ENCODE assay signal across 8 cellular contexts in the genomic region with DNA sequence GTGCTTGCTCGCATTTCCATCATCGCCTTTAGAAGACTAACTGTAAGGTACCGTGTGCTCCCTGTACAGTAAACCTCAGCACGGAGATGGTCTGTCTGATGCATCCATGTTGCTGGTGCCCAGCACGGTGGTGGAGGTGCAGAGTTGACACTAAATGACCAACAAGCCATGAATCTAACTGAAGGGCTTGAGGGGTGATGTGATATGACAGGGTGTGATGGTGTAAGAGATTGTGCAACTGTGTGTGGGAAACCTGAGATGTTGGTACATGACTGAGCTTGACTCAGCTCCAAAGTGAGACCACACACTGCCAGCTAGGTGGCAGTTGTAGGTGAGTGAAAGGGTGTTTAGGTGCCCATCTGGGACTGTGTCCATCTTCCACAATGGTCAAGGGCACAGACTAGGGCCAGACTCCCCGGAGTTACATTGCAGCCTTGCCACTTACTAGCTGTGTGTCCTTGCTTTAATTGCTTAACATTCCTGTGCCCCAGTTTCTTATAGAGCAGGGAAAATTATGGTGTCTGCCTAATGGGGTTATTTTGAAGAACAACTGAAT. TPM values are rescaled to one million over a fixed set of nuclear protein-coding genes. Genes with fewer than 3 reads are reported as not detected.
DNase-seq lines count a peak whose midpoint lies in the region; ATAC-seq and TF ChIP-seq lines count a peak whose summit lies in the region.

No MANE protein-coding gene starts in this region.

- TF ChIP-seq CTCF in H9 (conservative IDR thresholded peaks at IDR 0.05), result no peak
- peak; percentile 31; the same call in 1 of the 2 replicates for TF ChIP-seq CTCF in PC-3 (conservative IDR thresholded peaks at IDR 0.05; ENCODE audit: low read depth, low read length)

- no peak overlapping the region for H3K56ac ChIP-seq in H9 (ENCODE audit: insufficient read length, low read depth, low read length)

- peaks cover 76 to 97% (median 90%) of the 10 kb centered on the region in 3 experiments; a peak in 6 of 7 replicates for H3K36me3 Mint-ChIP-seq in H9 (ENCODE audit: insufficient read depth in 1 of 3, low read depth in 3 of 3)

- H3K23ac ChIP-seq in H9 (ENCODE audit: insufficient read length, low read depth, low read length), result no peak overlapping the region

- intact Hi-C loops in PC-3 (cut with micrococcal nuclease), result no loop called here

- H3K27me3 ChIP-seq in H9 (ENCODE audit: insufficient read depth, low read length) (no peaks in the 10 kb centered on the region), PC-3 (ENCODE audit: low read length) (no peaks in the 10 kb centered on the region), esophagus (ENCODE audit: control insufficient read depth in 1 of 2, insufficient read depth in 2 of 2, low read length in 2 of 2) (no peaks in the 10 kb centered on the region)

- no peaks in the 10 kb centered on the region; a peak in 1 of 5 replicates for H3K9me3 Mint-ChIP-seq in H9

- no peak overlapping the region for H2BK15ac ChIP-seq in H9 (ENCODE audit: low read depth, low read length)

- CTCF ChIA-PET in PC-3 (lab: Charles Lee), result no interaction called here

- H3K27ac ChIP-seq in H9 (ENCODE audit: insufficient read length, low read depth, low read length), result no peak overlapping the region
- H3K27ac ChIP-seq in PC-3 (ENCODE audit: low read length), result peak overlapping the region; percentile 99
- peak overlapping the region; percentile 90 to 97 for H3K27ac ChIP-seq in esophagus (ENCODE audit: low read depth in 2 of 2, low read length in 1 of 2)

- H3K4me1 ChIP-seq in H9 (ENCODE audit: insufficient read depth, low read length), result no peaks in the 10 kb centered on the region; the same call in 1 of the 2 replicates
- H3K4me1 ChIP-seq in PC-3 (ENCODE audit: insufficient read depth, low read length), result peaks cover 96% of the 10 kb centered on the region
- H3K4me1 ChIP-seq in esophagus (ENCODE audit: control insufficient read depth in 2 of 2, insufficient read depth in 2 of 2, low read length in 1 of 2), result peaks cover 22 to 82% of the 10 kb centered on the region in 2 donors

- no peak overlapping the region for H3K18ac ChIP-seq in H9 (ENCODE audit: insufficient read length, low read depth, low read length)

- ATAC-seq in PC-3, result peak; percentile 2

- WGBS in H9 (ENCODE audit: extremely low coverage, insufficient read length, low lambda C conversion rate), result no CpG with 5 or more reads among the region's 6 CpGs
- 68 to 76% methylated on average over 6 of the region's 6 CpGs for WGBS in esophagus, 2 donors

- H2AFZ ChIP-seq in H9 (ENCODE audit: low read length) (no peak overlapping the region), PC-3 (ENCODE audit: low read length) (no peak overlapping the region)

- no peak overlapping the region for H3K14ac ChIP-seq in H9 (ENCODE audit: insufficient read depth, low read length)

- no peak overlapping the region for H3K4ac ChIP-seq in H9 (ENCODE audit: low read depth, low read length)

- no peak overlapping the region for H2BK20ac ChIP-seq in H9 (ENCODE audit: low read depth, low read length, poor library complexity, severe bottlenecking)

- no peak overlapping the region for H2BK12ac ChIP-seq in H9 (ENCODE audit: insufficient read length, low read depth, low read length)

- peaks cover 66% of the 10 kb centered on the region for H3K36me3 ChIP-seq in PC-3 (ENCODE audit: low read depth, low read length)
- peaks cover 0 to 33% of the 10 kb centered on the region in 2 donors for H3K36me3 ChIP-seq in esophagus (ENCODE audit: control insufficient read depth in 2 of 2, insufficient read depth in 2 of 2, low read length in 1 of 2)

- peaks cover 70 to 78% of the 10 kb centered on the region in 2 experiments for H3K4me1 Mint-ChIP-seq in H9

- H4K91ac ChIP-seq in H9 (ENCODE audit: insufficient read length, low read depth, low read length), result no peak overlapping the region

- no TSS peak for BruUV-seq in PC-3 (replicated peaks; lab: Mats Ljungman, UMichigan)

- H3K27ac Mint-ChIP-seq in H9, result peak overlapping the region; percentile 74 to 94 (median 89); a peak in 6 of 7 replicates

- no peaks in the 10 kb centered on the region for H3K79me1 ChIP-seq in H9 (ENCODE audit: insufficient read depth, low read depth, low read length, poor library complexity, severe bottlenecking)

- H3K4me3 ChIP-seq in PC-3 (ENCODE audit: low read length) (peak overlapping the region; percentile 2; the same call in 1 of the 2 replicates), esophagus (ENCODE audit: low read depth in 1 of 2, low read length in 2 of 2) (no peak overlapping the region), skeletal muscle cell (ENCODE audit: low read depth, low read length) (no peak overlapping the region)

- H3K23me2 ChIP-seq in H9 (ENCODE audit: insufficient read length, low read depth, low read length, poor library complexity, severe bottlenecking), result no peaks in the 10 kb centered on the region

- no peak overlapping the region for H3K4me2 ChIP-seq in H9 (ENCODE audit: insufficient read depth, insufficient read length, low read length)
- peak overlapping the region; percentile 55 for H3K4me2 ChIP-seq in PC-3 (ENCODE audit: low read length)

- peaks cover 12% of the 10 kb centered on the region for H3F3A ChIP-seq in PC-3 (ENCODE audit: low read length, unreplicated experiment)

- H2BK120ac ChIP-seq in H9 (ENCODE audit: low read depth, low read length, poor library complexity, severe bottlenecking), result no peak overlapping the region

- H2AK5ac ChIP-seq in H9 (ENCODE audit: insufficient read length, low read length), result no peak overlapping the region

- no peaks in the 10 kb centered on the region for H3K9me3 ChIP-seq in H9 (ENCODE audit: control insufficient read depth, low read depth, low read length)
- no peaks in the 10 kb centered on the region for H3K9me3 ChIP-seq in PC-3 (ENCODE audit: low read length)
- H3K9me3 ChIP-seq in esophagus (ENCODE audit: control insufficient read depth in 2 of 2, insufficient read depth in 1 of 2, low read depth in 1 of 2, low read length in 1 of 2), result no peaks in the 10 kb centered on the region

- POLR2A ChIA-PET in PC-3 (lab: Charles Lee; ENCODE audit: unreplicated experiment), result interaction anchor here (0.6 to 1.3 kb wide), 2 partner anchors 34 to 136 kb away, joined by 3 to 4 read pairs; no protein-coding TSS in a partner anchor

- H4K8ac ChIP-seq in H9 (replicated peaks; ENCODE audit: insufficient read length, low read depth, low read length), result no peak overlapping the region

- H4K20me1 ChIP-seq in H9 (ENCODE audit: control insufficient read depth, insufficient read depth, insufficient read length) (peaks cover 2% of the 10 kb centered on the region), PC-3 (ENCODE audit: low read length) (no peaks in the 10 kb centered on the region)

- H3K4me3 Mint-ChIP-seq in H9, result peak overlapping the region in 1 of 2 experiments; percentile 5; a peak in 2 of 5 replicates

- H3K27me3 Mint-ChIP-seq in H9 (ENCODE audit: low read depth), result no peaks in the 10 kb centered on the region

- no peak overlapping the region for H2BK5ac ChIP-seq in H9 (ENCODE audit: insufficient read length, low read length)

- H3K79me2 ChIP-seq in H9 (ENCODE audit: insufficient read depth, low read length) (peaks cover 14% of the 10 kb centered on the region; the same call in 1 of the 2 replicates), PC-3 (ENCODE audit: low read length) (peaks cover 59% of the 10 kb centered on the region)

- DNase-seq in H9, result no peak
- peak; percentile 92 for DNase-seq in PC-3
- peak; percentile 73 for DNase-seq in skeletal muscle cell (ENCODE audit: low read depth)
- no peak for DNase-seq in NCI-H1436 treated with DMSO at 0.1 percent for 48 hours (lab: John Stamatoyannopoulos, UW)
- DNase-seq in stimulated activated CD4-positive, alpha-beta T cell treated with anti-CD3 and anti-CD28 coated beads, Interleukin-15, amount 100 ng/mL, for 24 hours, result no peak
- no peak for DNase-seq in NCI-H526 treated with DMSO at 0.1 percent for 48 hours (lab: John Stamatoyannopoulos, UW)
- no peak for DNase-seq in NCI-H2171 (lab: John Stamatoyannopoulos, UW)

- no peak overlapping the region for H3T11ph ChIP-seq in H9 (ENCODE audit: low read length)

- no peak overlapping the region for H4K5ac ChIP-seq in H9 (ENCODE audit: insufficient read length, low read depth, low read length)

- no peaks in the 10 kb centered on the region for H3K9me2 ChIP-seq in PC-3 (replicated peaks; ENCODE audit: low read length)

- no peak overlapping the region for H3K9ac ChIP-seq in H9 (ENCODE audit: extremely low read depth, insufficient read length, low read length)
- H3K9ac ChIP-seq in PC-3 (ENCODE audit: low read length), result peak overlapping the region; percentile 65

RNA-seq across cellular contexts. Expression of gene SLC2A1, which starts 21.4 kb away (rescaled TPM):
- 186 and 187 TPM in 2 replicates for total RNA-seq in H9 (2021)
- 245 and 264 TPM in 2 replicates for total RNA-seq in PC-3 (2014; rRNA removed)
- 100 to 1,000 TPM in 1 of 2 donors, 10 to 100 TPM in 1; 70.3 to 115 TPM for polyA plus RNA-seq in esophagus

Comparison
In these comparisons a context has a peak if more than half of its experiments do, and no peak if none do; other contexts are left out.
1. DNase-seq: peak in PC-3 (single experiment) and skeletal muscle cell (single experiment); none in H9 (single experiment), NCI-H1436 treated with DMSO at 0.1 percent for 48 hours (single experiment), stimulated activated CD4-positive, alpha-beta T cell treated with anti-CD3 and anti-CD28 coated beads, Interleukin-15, amount 100 ng/mL, for 24 hours (single experiment), NCI-H526 treated with DMSO at 0.1 percent for 48 hours (single experiment) and NCI-H2171 (single experiment).